1 cellular context compared by ENCODE assay signal in the genomic region with DNA sequence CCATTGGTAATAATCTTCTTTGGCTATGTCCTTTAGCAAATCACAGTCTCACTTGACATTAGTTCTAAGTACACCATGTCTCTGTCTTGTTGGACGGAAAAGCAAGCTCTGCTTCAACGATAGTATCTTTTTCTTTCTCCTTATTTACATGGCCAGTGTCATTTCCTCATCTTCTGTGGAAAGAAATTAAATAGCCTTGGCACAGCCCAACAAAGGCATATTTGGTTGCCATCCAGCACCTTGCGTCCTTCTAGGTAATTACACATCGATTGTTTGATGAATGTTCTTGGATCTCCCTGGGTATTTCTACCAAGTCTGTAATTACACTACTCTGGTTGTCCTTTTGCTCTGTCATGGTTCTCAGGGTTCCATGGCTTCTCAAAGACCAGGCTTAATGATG.
TF ChIP-seq lines count a peak whose summit lies in the region.

No MANE protein-coding gene starts in this region.

TF ChIP-seq in H1, 55 proteins besides CTCF, POLR2A, EP300 and RAD21 (continued from another document):
- TF ChIP-seq, protein P1, sequence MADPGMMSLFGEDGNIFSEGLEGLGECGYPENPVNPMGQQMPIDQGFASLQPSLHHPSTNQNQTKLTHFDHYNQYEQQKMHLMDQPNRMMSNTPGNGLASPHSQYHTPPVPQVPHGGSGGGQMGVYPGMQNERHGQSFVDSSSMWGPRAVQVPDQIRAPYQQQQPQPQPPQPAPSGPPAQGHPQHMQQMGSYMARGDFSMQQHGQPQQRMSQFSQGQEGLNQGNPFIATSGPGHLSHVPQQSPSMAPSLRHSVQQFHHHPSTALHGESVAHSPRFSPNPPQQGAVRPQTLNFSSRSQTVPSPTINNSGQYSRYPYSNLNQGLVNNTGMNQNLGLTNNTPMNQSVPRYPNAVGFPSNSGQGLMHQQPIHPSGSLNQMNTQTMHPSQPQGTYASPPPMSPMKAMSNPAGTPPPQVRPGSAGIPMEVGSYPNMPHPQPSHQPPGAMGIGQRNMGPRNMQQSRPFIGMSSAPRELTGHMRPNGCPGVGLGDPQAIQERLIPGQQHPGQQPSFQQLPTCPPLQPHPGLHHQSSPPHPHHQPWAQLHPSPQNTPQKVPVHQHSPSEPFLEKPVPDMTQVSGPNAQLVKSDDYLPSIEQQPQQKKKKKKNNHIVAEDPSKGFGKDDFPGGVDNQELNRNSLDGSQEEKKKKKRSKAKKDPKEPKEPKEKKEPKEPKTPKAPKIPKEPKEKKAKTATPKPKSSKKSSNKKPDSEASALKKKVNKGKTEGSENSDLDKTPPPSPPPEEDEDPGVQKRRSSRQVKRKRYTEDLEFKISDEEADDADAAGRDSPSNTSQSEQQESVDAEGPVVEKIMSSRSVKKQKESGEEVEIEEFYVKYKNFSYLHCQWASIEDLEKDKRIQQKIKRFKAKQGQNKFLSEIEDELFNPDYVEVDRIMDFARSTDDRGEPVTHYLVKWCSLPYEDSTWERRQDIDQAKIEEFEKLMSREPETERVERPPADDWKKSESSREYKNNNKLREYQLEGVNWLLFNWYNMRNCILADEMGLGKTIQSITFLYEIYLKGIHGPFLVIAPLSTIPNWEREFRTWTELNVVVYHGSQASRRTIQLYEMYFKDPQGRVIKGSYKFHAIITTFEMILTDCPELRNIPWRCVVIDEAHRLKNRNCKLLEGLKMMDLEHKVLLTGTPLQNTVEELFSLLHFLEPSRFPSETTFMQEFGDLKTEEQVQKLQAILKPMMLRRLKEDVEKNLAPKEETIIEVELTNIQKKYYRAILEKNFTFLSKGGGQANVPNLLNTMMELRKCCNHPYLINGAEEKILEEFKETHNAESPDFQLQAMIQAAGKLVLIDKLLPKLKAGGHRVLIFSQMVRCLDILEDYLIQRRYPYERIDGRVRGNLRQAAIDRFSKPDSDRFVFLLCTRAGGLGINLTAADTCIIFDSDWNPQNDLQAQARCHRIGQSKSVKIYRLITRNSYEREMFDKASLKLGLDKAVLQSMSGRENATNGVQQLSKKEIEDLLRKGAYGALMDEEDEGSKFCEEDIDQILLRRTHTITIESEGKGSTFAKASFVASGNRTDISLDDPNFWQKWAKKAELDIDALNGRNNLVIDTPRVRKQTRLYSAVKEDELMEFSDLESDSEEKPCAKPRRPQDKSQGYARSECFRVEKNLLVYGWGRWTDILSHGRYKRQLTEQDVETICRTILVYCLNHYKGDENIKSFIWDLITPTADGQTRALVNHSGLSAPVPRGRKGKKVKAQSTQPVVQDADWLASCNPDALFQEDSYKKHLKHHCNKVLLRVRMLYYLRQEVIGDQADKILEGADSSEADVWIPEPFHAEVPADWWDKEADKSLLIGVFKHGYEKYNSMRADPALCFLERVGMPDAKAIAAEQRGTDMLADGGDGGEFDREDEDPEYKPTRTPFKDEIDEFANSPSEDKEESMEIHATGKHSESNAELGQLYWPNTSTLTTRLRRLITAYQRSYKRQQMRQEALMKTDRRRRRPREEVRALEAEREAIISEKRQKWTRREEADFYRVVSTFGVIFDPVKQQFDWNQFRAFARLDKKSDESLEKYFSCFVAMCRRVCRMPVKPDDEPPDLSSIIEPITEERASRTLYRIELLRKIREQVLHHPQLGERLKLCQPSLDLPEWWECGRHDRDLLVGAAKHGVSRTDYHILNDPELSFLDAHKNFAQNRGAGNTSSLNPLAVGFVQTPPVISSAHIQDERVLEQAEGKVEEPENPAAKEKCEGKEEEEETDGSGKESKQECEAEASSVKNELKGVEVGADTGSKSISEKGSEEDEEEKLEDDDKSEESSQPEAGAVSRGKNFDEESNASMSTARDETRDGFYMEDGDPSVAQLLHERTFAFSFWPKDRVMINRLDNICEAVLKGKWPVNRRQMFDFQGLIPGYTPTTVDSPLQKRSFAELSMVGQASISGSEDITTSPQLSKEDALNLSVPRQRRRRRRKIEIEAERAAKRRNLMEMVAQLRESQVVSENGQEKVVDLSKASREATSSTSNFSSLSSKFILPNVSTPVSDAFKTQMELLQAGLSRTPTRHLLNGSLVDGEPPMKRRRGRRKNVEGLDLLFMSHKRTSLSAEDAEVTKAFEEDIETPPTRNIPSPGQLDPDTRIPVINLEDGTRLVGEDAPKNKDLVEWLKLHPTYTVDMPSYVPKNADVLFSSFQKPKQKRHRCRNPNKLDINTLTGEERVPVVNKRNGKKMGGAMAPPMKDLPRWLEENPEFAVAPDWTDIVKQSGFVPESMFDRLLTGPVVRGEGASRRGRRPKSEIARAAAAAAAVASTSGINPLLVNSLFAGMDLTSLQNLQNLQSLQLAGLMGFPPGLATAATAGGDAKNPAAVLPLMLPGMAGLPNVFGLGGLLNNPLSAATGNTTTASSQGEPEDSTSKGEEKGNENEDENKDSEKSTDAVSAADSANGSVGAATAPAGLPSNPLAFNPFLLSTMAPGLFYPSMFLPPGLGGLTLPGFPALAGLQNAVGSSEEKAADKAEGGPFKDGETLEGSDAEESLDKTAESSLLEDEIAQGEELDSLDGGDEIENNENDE (IDR thresholded peaks at IDR 0.05; ENCODE audit: insufficient replicate concordance, low read length), result no peak
- TF ChIP-seq CTBP2 (IDR thresholded peaks at IDR 0.05; ENCODE audit: borderline replicate concordance, insufficient read depth, insufficient read length, low read length), result no peak
- TF ChIP-seq KDM1A (IDR thresholded peaks at IDR 0.05; ENCODE audit: borderline replicate concordance, low read length), result no peak
- TF ChIP-seq, protein P2, sequence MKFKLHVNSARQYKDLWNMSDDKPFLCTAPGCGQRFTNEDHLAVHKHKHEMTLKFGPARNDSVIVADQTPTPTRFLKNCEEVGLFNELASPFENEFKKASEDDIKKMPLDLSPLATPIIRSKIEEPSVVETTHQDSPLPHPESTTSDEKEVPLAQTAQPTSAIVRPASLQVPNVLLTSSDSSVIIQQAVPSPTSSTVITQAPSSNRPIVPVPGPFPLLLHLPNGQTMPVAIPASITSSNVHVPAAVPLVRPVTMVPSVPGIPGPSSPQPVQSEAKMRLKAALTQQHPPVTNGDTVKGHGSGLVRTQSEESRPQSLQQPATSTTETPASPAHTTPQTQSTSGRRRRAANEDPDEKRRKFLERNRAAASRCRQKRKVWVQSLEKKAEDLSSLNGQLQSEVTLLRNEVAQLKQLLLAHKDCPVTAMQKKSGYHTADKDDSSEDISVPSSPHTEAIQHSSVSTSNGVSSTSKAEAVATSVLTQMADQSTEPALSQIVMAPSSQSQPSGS (IDR thresholded peaks at IDR 0.05; ENCODE audit: low read length), result no peak
- no peak for TF ChIP-seq RBBP5 (IDR thresholded peaks at IDR 0.05; ENCODE audit: borderline replicate concordance, low read depth, low read length)
- no peak for TF ChIP-seq NRF1 (IDR thresholded peaks at IDR 0.05; ENCODE audit: low read depth, low read length)
- no peak for TF ChIP-seq GTF2F1 (IDR thresholded peaks at IDR 0.05; ENCODE audit: borderline replicate concordance, low read depth, low read length)
- TF ChIP-seq SAP30 (IDR thresholded peaks at IDR 0.05; ENCODE audit: insufficient read depth, insufficient replicate concordance, low read length), result no peak
- TF ChIP-seq TAF1 (IDR thresholded peaks at IDR 0.05; ENCODE audit: low read depth, low read length), result no peak
- no peak for TF ChIP-seq FOSL1 (IDR thresholded peaks at IDR 0.05; ENCODE audit: insufficient read depth, low read depth, low read length)
TF ChIP-seq in H1: peak in this region for 0.
